In genomic region chr19:50330365-50331078, GRCh38 we compare ENCODE assay signal across 8 cellular contexts. TPM values are rescaled to one million over a fixed set of nuclear protein-coding genes. Genes with fewer than 3 reads are reported as not detected.
A peak's percentile ranks its signal among the peaks of the same experiment; 100 is the strongest.
DNase-seq lines count a peak whose midpoint lies in the region; ATAC-seq and TF ChIP-seq lines count a peak whose summit lies in the region.

No MANE protein-coding gene starts in this region.

- WGBS in prostate gland, result 2% methylated on average over 48 of the region's 48 CpGs
- 2 to 4% methylated on average over 21 to 48 of the region's 48 CpGs for WGBS in transverse colon (ENCODE audit: low coverage in 1 of 2), 2 donors

- no peak for ATAC-seq in GM19324 (IDR thresholded peaks at IDR 0.05; ENCODE audit: low FRiP score, unreplicated experiment)

- peaks cover 0 to 55% (median 24%) of the 10 kb centered on the region in 4 donors for H3K4me1 ChIP-seq in Peyer's patch
- H3K4me1 ChIP-seq in left ventricle myocardium inferior, result peaks cover 60% of the 10 kb centered on the region
- peaks cover 6% of the 10 kb centered on the region for H3K4me1 ChIP-seq in prostate gland (replicated peaks)
- peaks cover 3 to 57% (median 45%) of the 10 kb centered on the region in 4 donors for H3K4me1 ChIP-seq in transverse colon

- H3K27me3 ChIP-seq in Peyer's patch, result peaks cover 0 to 38% of the 10 kb centered on the region in 2 donors
- H3K27me3 ChIP-seq in left ventricle myocardium inferior (ENCODE audit: low read depth), result peaks cover 90% of the 10 kb centered on the region
- no peaks in the 10 kb centered on the region for H3K27me3 ChIP-seq in prostate gland (replicated peaks; ENCODE audit: insufficient read depth)
- peaks cover 72% of the 10 kb centered on the region for H3K27me3 ChIP-seq in transverse colon

- H3K4me3 ChIP-seq in Peyer's patch (peak overlapping the region; percentile 10 to 43 (median 36)), left ventricle myocardium inferior (peak overlapping the region; percentile 69), prostate gland (peak overlapping the region; percentile 12 to 30), transverse colon (peak overlapping the region in 3 of 4 donors; percentile 11 to 42 (median 18))

- DNase-seq in Peyer's patch, result peak; percentile 79 to 91 (median 86)
- DNase-seq in activated gamma-delta T cell (lab: John Stamatoyannopoulos, UW), result peak; percentile 67
- peak; percentile 83 for DNase-seq in left ventricle myocardium inferior
- DNase-seq in prostate gland (ENCODE audit: low spot score), result peak; percentile 69
- DNase-seq in transverse colon, result peak; percentile 80

- H3K27ac ChIP-seq in Peyer's patch, result peak overlapping the region in 3 of 4 donors; percentile 54 to 79 (median 61)
- H3K27ac ChIP-seq in left ventricle myocardium inferior (replicated peaks), result peak overlapping the region; percentile 78
- peak overlapping the region; percentile 39 to 81 for H3K27ac ChIP-seq in prostate gland
- H3K27ac ChIP-seq in transverse colon, result peak overlapping the region; percentile 17 to 68 (median 34)

- in situ Hi-C loops in transverse colon (cut with MboI; ENCODE audit: low pct_ligation_motif_present in 1 of 4, low pct_unique_long_range_greater_than_20kb in 1 of 4, low sequenced_read_pairs in 3 of 4), result no loop called here

- no peak for TF ChIP-seq EP300 in Ishikawa (IDR thresholded peaks at IDR 0.05; ENCODE audit: borderline replicate concordance)
- no peak for TF ChIP-seq EP300 in transverse colon (IDR thresholded peaks at IDR 0.05; ENCODE audit: low read depth)

- TF ChIP-seq RAD21 in Ishikawa (IDR thresholded peaks at IDR 0.05; ENCODE audit: low read depth), result no peak

- intact Hi-C loops in left ventricle myocardium inferior (cut with micrococcal nuclease), result no loop called here
- intact Hi-C loops in prostate gland (cut with DNase I), result no loop called here
- intact Hi-C loops in transverse colon (cut with DNase I; ENCODE audit: low total_unique reads), result no loop called here

- TF ChIP-seq POLR2A in GM15510 (IDR thresholded peaks at IDR 0.05; ENCODE audit: borderline replicate concordance, extremely low read depth, insufficient read length) (peak; percentile 60), Peyer's patch (IDR thresholded peaks at IDR 0.05) (no peak), prostate gland (IDR thresholded peaks at IDR 0.05) (peak; percentile 43), transverse colon (IDR thresholded peaks at IDR 0.05) (no peak)

- H3K9me3 ChIP-seq in Peyer's patch (peaks cover 0 to 3% (median 0%) of the 10 kb centered on the region in 4 donors), left ventricle myocardium inferior (replicated peaks) (no peaks in the 10 kb centered on the region), prostate gland (no peaks in the 10 kb centered on the region), transverse colon (no peaks in the 10 kb centered on the region)

- TF ChIP-seq CTCF in Peyer's patch (IDR thresholded peaks at IDR 0.05) (no peak), left ventricle myocardium inferior (IDR thresholded peaks at IDR 0.05; ENCODE audit: borderline replicate concordance) (no peak), prostate gland (IDR thresholded peaks at IDR 0.05) (no peak), transverse colon (IDR thresholded peaks at IDR 0.05) (no peak)

- H3K36me3 ChIP-seq in Peyer's patch, result no peaks in the 10 kb centered on the region
- no peaks in the 10 kb centered on the region for H3K36me3 ChIP-seq in left ventricle myocardium inferior
- H3K36me3 ChIP-seq in prostate gland, result no peaks in the 10 kb centered on the region
- H3K36me3 ChIP-seq in transverse colon, result no peaks in the 10 kb centered on the region

TF ChIP-seq in Ishikawa, 13 proteins besides CTCF, POLR2A, EP300 and RAD21:
- TF ChIP-seq TCF12 (IDR thresholded peaks at IDR 0.05; ENCODE audit: low read depth) (no peak), REST (IDR thresholded peaks at IDR 0.05; ENCODE audit: low read depth) (no peak), TEAD4 (IDR thresholded peaks at IDR 0.05) (no peak), CEBPB (IDR thresholded peaks at IDR 0.05) (no peak), ZBTB7A (IDR thresholded peaks at IDR 0.05; ENCODE audit: low read depth) (peak; percentile 87), NFIC (IDR thresholded peaks at IDR 0.05) (no peak), YY1 (IDR thresholded peaks at IDR 0.05; ENCODE audit: low read depth) (no peak)

RNA-seq across cellular contexts. Expression of gene KCNC3, which starts 1.3 kb away (rescaled TPM):
- 1 to 10 TPM in 2 of 4 donors, under 1 TPM in 2; 0.18 to 3.3 (median 1.1) TPM for total RNA-seq in Peyer's patch
- 2.6 TPM for total RNA-seq in left ventricle myocardium inferior
- 10 to 100 TPM in 1 of 2 donors, 1 to 10 TPM in 1; 3.6 to 10.6 TPM for total RNA-seq in prostate gland
- under 1 TPM; 0.27 to 0.64 (median 0.49) TPM for total RNA-seq in transverse colon

RNA-seq across cellular contexts. Expression of gene NAPSA, which starts 34.9 kb away (rescaled TPM):
- total RNA-seq in Peyer's patch, result 10 to 100 TPM in 1 of 4 donors, 1 to 10 TPM in 3; 4.9 to 12.4 (median 8.2) TPM
- 0.05 TPM for total RNA-seq in left ventricle myocardium inferior
- total RNA-seq in prostate gland, result 1 to 10 TPM in 1 of 2 donors, under 1 TPM in 1; 0.85 to 5.0 TPM
- 1 to 10 TPM; 1.6 to 5.0 (median 3.1) TPM for total RNA-seq in transverse colon

RNA-seq across cellular contexts. Expression of gene NR1H2, which starts 45.7 kb away (rescaled TPM):
- 100 to 1,000 TPM in 2 of 4 donors, 10 to 100 TPM in 2; 76.7 to 102 (median 98.9) TPM for total RNA-seq in Peyer's patch
- total RNA-seq in left ventricle myocardium inferior, result 71.6 TPM
- total RNA-seq in prostate gland, result 100 to 1,000 TPM; 110 to 129 TPM
- total RNA-seq in transverse colon, result 100 to 1,000 TPM in 2 of 4 donors, 10 to 100 TPM in 2; 80.8 to 192 (median 102) TPM

RNA-seq across cellular contexts. Expression of gene POLD1, which starts 53.6 kb away (rescaled TPM):
- total RNA-seq in Peyer's patch (10 to 100 TPM; 14.9 to 90.0 (median 27.3) TPM), left ventricle myocardium inferior (10.8 TPM), prostate gland (10 to 100 TPM; 15.6 to 35.7 TPM), transverse colon (10 to 100 TPM; 14.6 to 59.1 (median 25.9) TPM)

Comparison
In these comparisons a context has a peak if more than half of its experiments do, and no peak if none do; other contexts are left out.
1. POLR2A ChIP-seq: peak in GM15510 (single experiment) and prostate gland (single experiment); none in Peyer's patch (0 of 2) and transverse colon (single experiment).
2. H3K4me3 ChIP-seq: peak in every context shown above with its lines; median percentile 69 in left ventricle myocardium inferior; 36 in Peyer's patch; 21 in prostate gland; 18 in transverse colon.
3. Peak in every context shown above with its lines, with median percentiles within 50 percentile points of each other: DNase-seq and H3K27ac ChIP-seq.